ENCODE assay signal across 12 cellular contexts in genomic region chr6:36757206-36757605, GRCh38. TPM values are rescaled to one million over a fixed set of nuclear protein-coding genes. Genes with fewer than 3 reads are reported as not detected.
DNase-seq lines count a peak whose midpoint lies in the region; ATAC-seq and TF ChIP-seq lines count a peak whose summit lies in the region.
"Had no signal": no experiment of that assay in that cellular context is flagged by ENCODE, and none has a peak within 500 bp of the region (broad histone marks: within the 10 kb centered on the region; RNA-seq: fewer than 3 reads in every experiment).

No MANE protein-coding gene starts in this region.

- no peak overlapping the region for H3K4me3 Mint-ChIP-seq in CD8-positive, alpha-beta T cell

- no peaks in the 10 kb centered on the region for H3K9me3 ChIP-seq in CD8-positive, alpha-beta T cell (ENCODE audit: low read length)
- H3K9me3 ChIP-seq in esophagus squamous epithelium = no peaks in the 10 kb centered on the region
- no peaks in the 10 kb centered on the region for H3K9me3 ChIP-seq in sigmoid colon
- H3K9me3 ChIP-seq: SJSA1 had no signal

- peaks cover 33% of the 10 kb centered on the region for H3K4me1 Mint-ChIP-seq in CD8-positive, alpha-beta T cell (ENCODE audit: low read depth)

- TF ChIP-seq EP300 in sigmoid colon (IDR thresholded peaks at IDR 0.05) = no peak

- DNase-seq in CD8-positive, alpha-beta T cell = peak in 1 of 7 experiments; percentile 26
- DNase-seq in T-helper 2 cell = peak in 3 of 5 experiments; percentile 9 to 55 (median 14)
- no peak for DNase-seq in esophagus squamous epithelium (lab: John Stamatoyannopoulos, UW)
- DNase-seq in sigmoid colon = no peak
- DNase-seq: activated gamma-delta T cell, NCI-H1694 treated with DMSO at 0.1 percent for 48 hours had no signal

- peak overlapping the region; percentile 87 for H3K27ac Mint-ChIP-seq in CD8-positive, alpha-beta T cell

- POLR2A ChIA-PET in CD8-positive, alpha-beta T cell (lab: Charles Lee) = no interaction called here

- H3K27me3 Mint-ChIP-seq in CD8-positive, alpha-beta T cell (ENCODE audit: low read depth) = no peaks in the 10 kb centered on the region

- ATAC-seq in CD8-positive, alpha-beta T cell = no peak
- ATAC-seq in HG03175 (IDR thresholded peaks at IDR 0.05; ENCODE audit: unreplicated experiment) (no peak), HG02981 (IDR thresholded peaks at IDR 0.05; ENCODE audit: unreplicated experiment) (no peak), HG02678 (IDR thresholded peaks at IDR 0.05; ENCODE audit: unreplicated experiment) (no peak)

- intact Hi-C loops in CD8-positive, alpha-beta T cell (cut with DNase I, micrococcal nuclease) = loop anchor here in 1 of 2 experiments (1.0 kb wide), 1 partner anchor 77 kb away; no protein-coding TSS in a partner anchor
- intact Hi-C loops in esophagus squamous epithelium (cut with DNase I) (loop anchor here (10.0 kb wide), 1 partner anchor 142 kb away; no protein-coding TSS in a partner anchor), sigmoid colon (cut with DNase I) (loop anchor here (5.0 kb wide), 2 partner anchors 75 to 335 kb away; no protein-coding TSS in a partner anchor)

- CTCF ChIA-PET in CD8-positive, alpha-beta T cell (lab: Charles Lee) = interaction anchor here (2.4 to 18.2 kb wide), 3 partner anchors 8 to 25 kb away, joined by 6 to 189 read pairs (median 40); no protein-coding TSS in a partner anchor

- H3K36me3 ChIP-seq in CD8-positive, alpha-beta T cell (ENCODE audit: insufficient read depth, low read length) = no peaks in the 10 kb centered on the region
- H3K36me3 ChIP-seq in esophagus squamous epithelium = no peaks in the 10 kb centered on the region
- no peaks in the 10 kb centered on the region for H3K36me3 ChIP-seq in sigmoid colon
- H3K36me3 ChIP-seq: SJSA1 had no signal

- H3K9me3 Mint-ChIP-seq in CD8-positive, alpha-beta T cell = no peaks in the 10 kb centered on the region

- no peaks in the 10 kb centered on the region for H3K36me3 Mint-ChIP-seq in CD8-positive, alpha-beta T cell

- H3K27ac ChIP-seq in CD8-positive, alpha-beta T cell (ENCODE audit: low read depth, low read length) = no peak overlapping the region
- H3K27ac ChIP-seq in esophagus squamous epithelium (peak overlapping the region; percentile 71 to 91 (median 82)), sigmoid colon (no peak overlapping the region)
- H3K27ac ChIP-seq: SJSA1 had no signal

- no peak for TF ChIP-seq CTCF in CD8-positive, alpha-beta T cell (IDR thresholded peaks at IDR 0.05)
- TF ChIP-seq CTCF in esophagus squamous epithelium (IDR thresholded peaks at IDR 0.05) = no peak
- no peak for TF ChIP-seq CTCF in sigmoid colon (IDR thresholded peaks at IDR 0.05)

- no peak overlapping the region for H3K4me3 ChIP-seq in CD8-positive, alpha-beta T cell (ENCODE audit: low read depth, low read length)
- H3K4me3 ChIP-seq in esophagus squamous epithelium (peak overlapping the region in 1 of 4 donors; percentile 40), sigmoid colon (no peak overlapping the region)
- H3K4me3 ChIP-seq: SJSA1 had no signal

- 41 to 51% methylated on average over 4 of the region's 4 CpGs for WGBS in esophagus squamous epithelium, 2 donors
- WGBS in sigmoid colon, 2 donors = 31 to 43% methylated on average over 4 of the region's 4 CpGs

- TF ChIP-seq POLR2A in GM19099 (IDR thresholded peaks at IDR 0.05; ENCODE audit: extremely low read depth, insufficient read length, low read depth) (peak; percentile 58), esophagus squamous epithelium (IDR thresholded peaks at IDR 0.05) (no peak), sigmoid colon (IDR thresholded peaks at IDR 0.05) (no peak)

- H3K4me1 ChIP-seq in CD8-positive, alpha-beta T cell (ENCODE audit: insufficient read depth, low read length) = peaks cover 15% of the 10 kb centered on the region
- H3K4me1 ChIP-seq in esophagus squamous epithelium = peaks cover 42 to 70% (median 53%) of the 10 kb centered on the region in 3 donors
- peaks cover 0 to 8% (median 6%) of the 10 kb centered on the region in 4 donors for H3K4me1 ChIP-seq in sigmoid colon

- H3K27me3 ChIP-seq in CD8-positive, alpha-beta T cell (ENCODE audit: insufficient read depth, low read length) = no peaks in the 10 kb centered on the region
- H3K27me3 ChIP-seq in esophagus squamous epithelium (no peaks in the 10 kb centered on the region), sigmoid colon (no peaks in the 10 kb centered on the region)
- H3K27me3 ChIP-seq: SJSA1 had no signal

RNA-seq across cellular contexts. Expression of gene RAB44, which starts 59.6 kb away (rescaled TPM):
- under 1 TPM in 1 of 2 experiments, not detected in 1; 0.08 TPM for total RNA-seq in CD8-positive, alpha-beta T cell
- total RNA-seq in esophagus squamous epithelium (under 1 TPM in 3 of 4 donors, not detected in 1; 0.11 to 0.76 (median 0.18) TPM), sigmoid colon (under 1 TPM in 1 of 4 donors, not detected in 3; 0.71 TPM)
- polyA plus RNA-seq in sigmoid colon = under 1 TPM; under 0.01 to 0.23 (median 0.10) TPM
- total RNA-seq: epithelial cell of proximal tubule, SJSA1 had no signal

Comparison
In these comparisons a context has a peak if more than half of its experiments do, and no peak if none do; other contexts are left out.
1. DNase-seq: peak in T-helper 2 cell (3 of 5); none in esophagus squamous epithelium (single experiment) and sigmoid colon (single experiment).
2. H3K27ac ChIP-seq: peak in esophagus squamous epithelium (4 of 4); none in CD8-positive, alpha-beta T cell (single experiment) and sigmoid colon (0 of 4).